In genomic region chr12:98022961-98023360, GRCh38 we compare ENCODE assay signal across 21 cellular contexts.
DNase-seq lines count a peak whose midpoint lies in the region; ATAC-seq and TF ChIP-seq lines count a peak whose summit lies in the region.
"Had no signal": no experiment of that assay in that cellular context is flagged by ENCODE, and none has a peak within 500 bp of the region (broad histone marks: within the 10 kb centered on the region; RNA-seq: fewer than 3 reads in every experiment).

No MANE protein-coding gene starts in this region.

- peak overlapping the region; percentile 5 for H3K27ac Mint-ChIP-seq in nephron progenitor cell
- H3K27ac Mint-ChIP-seq: CD14-positive monocyte; CD4-positive, alpha-beta memory T cell; IgD-negative memory B cell had no signal

- peaks cover 7% of the 10 kb centered on the region for H3K4me1 Mint-ChIP-seq in nephron progenitor cell
- H3K4me1 Mint-ChIP-seq: CD14-positive monocyte; CD4-positive, alpha-beta memory T cell; IgD-negative memory B cell had no signal

- H3K9me3 ChIP-seq in vagina, result no peaks in the 10 kb centered on the region
- H3K9me3 ChIP-seq: BLaER1 had no signal

- peak; percentile 0 for DNase-seq in HT1080 (ENCODE audit: low read depth)
- DNase-seq in epithelial cell of esophagus (ENCODE audit: low read depth), result peak; percentile 42
- DNase-seq in fibroblast of mammary gland (ENCODE audit: low read depth), result peak; percentile 72
- no peak for DNase-seq in nephron progenitor cell
- DNase-seq in activated gamma-delta T cell treated with Interleukin-2 at 50 U/mL for 16 hours, result no peak
- no peak for DNase-seq in vagina (ENCODE audit: extremely low spot score in 2 of 2)
- DNase-seq: CD4-positive, alpha-beta memory T cell; DMS 273 treated with DMSO at 0.1 percent for 48 hours; DMS53; DND-41; EL; GM23248; HCEC 1CT; KBM-7 had no signal

- TF ChIP-seq POLR2A in vagina (IDR thresholded peaks at IDR 0.05), result no peak

- H3K9me3 Mint-ChIP-seq in nephron progenitor cell, result peaks cover 4% of the 10 kb centered on the region

- no peaks in the 10 kb centered on the region for H3K36me3 Mint-ChIP-seq in nephron progenitor cell (ENCODE audit: low read depth)
- H3K36me3 Mint-ChIP-seq: CD14-positive monocyte; CD4-positive, alpha-beta memory T cell; IgD-negative memory B cell had no signal

- TF ChIP-seq CTCF in epithelial cell of esophagus (IDR thresholded peaks at IDR 0.05; ENCODE audit: insufficient read depth, low read depth, low read length, missing control alignments) (no peak), fibroblast of mammary gland (conservative IDR thresholded peaks at IDR 0.05; ENCODE audit: control insufficient read depth, insufficient read depth, low read depth, low read length) (no peak), nephron progenitor cell (IDR thresholded peaks at IDR 0.05) (no peak), vagina (IDR thresholded peaks at IDR 0.05) (no peak)

- H3K4me3 Mint-ChIP-seq in nephron progenitor cell, result no peak overlapping the region
- H3K4me3 Mint-ChIP-seq: CD14-positive monocyte; CD4-positive, alpha-beta memory T cell; IgD-negative memory B cell had no signal

- H3K36me3 ChIP-seq in vagina, result no peaks in the 10 kb centered on the region
- H3K36me3 ChIP-seq: BLaER1 had no signal

- no peak for ATAC-seq in GM21737 (IDR thresholded peaks at IDR 0.05; ENCODE audit: unreplicated experiment)
- no peak for ATAC-seq in HG03520 (IDR thresholded peaks at IDR 0.05; ENCODE audit: unreplicated experiment)
- ATAC-seq: GM12878, HepG2 had no signal

- intact Hi-C loops in vagina (cut with DNase I), result no loop called here

- H3K4me3 ChIP-seq in epithelial cell of esophagus (ENCODE audit: low read length) (no peak overlapping the region), fibroblast of mammary gland (ENCODE audit: control insufficient read depth, low read depth, low read length) (no peak overlapping the region), vagina (no peak overlapping the region)
- H3K4me3 ChIP-seq: BLaER1, GM12878, GM23248 had no signal

- no peak overlapping the region for H3K27ac ChIP-seq in vagina
- H3K27ac ChIP-seq: BLaER1, GM23248 had no signal

- H3K27me3 ChIP-seq in vagina, result no peaks in the 10 kb centered on the region
- H3K27me3 ChIP-seq: BLaER1 had no signal

- no peaks in the 10 kb centered on the region for H3K27me3 Mint-ChIP-seq in nephron progenitor cell (ENCODE audit: low read depth, poor library complexity)
- H3K27me3 Mint-ChIP-seq: IgD-negative memory B cell had no signal

- no peaks in the 10 kb centered on the region for H3K4me1 ChIP-seq in vagina
- H3K4me1 ChIP-seq: BLaER1 had no signal

Comparison
In these comparisons a context has a peak if more than half of its experiments do, and no peak if none do; other contexts are left out.
1. DNase-seq: peak in HT1080 (single experiment), epithelial cell of esophagus (single experiment) and fibroblast of mammary gland (single experiment); none in nephron progenitor cell (single experiment), activated gamma-delta T cell treated with Interleukin-2 at 50 U/mL for 16 hours (single experiment) and vagina (0 of 2).